2 cellular contexts compared by ENCODE assay signal in the genomic region with DNA sequence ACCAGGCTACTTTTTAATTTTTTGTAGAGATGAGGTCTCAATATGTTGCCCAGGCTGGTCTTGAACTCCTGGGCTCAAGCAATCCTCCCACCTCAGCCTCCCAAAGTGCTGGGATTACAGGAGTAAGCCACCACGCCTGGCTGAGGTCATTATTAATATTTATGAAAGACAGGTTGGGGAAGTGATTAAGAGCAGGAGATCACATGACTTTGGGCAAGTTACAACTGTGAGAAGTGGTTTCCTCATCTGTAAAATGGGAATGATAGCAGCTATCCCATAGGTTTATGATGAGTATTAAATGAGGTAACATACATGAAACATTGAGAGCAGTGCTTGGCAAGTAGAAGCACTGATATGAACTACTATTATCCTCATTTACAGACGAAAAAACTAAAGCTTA. TPM values are rescaled to one million over a fixed set of nuclear protein-coding genes. Genes with fewer than 3 reads are reported as not detected.
"Had no signal": no experiment of that assay in that cellular context is flagged by ENCODE, and none has a peak within 500 bp of the region (broad histone marks: within the 10 kb centered on the region; RNA-seq: fewer than 3 reads in every experiment).

No MANE protein-coding gene starts in this region.

RNA-seq across cellular contexts. Expression of gene SLC4A5, which starts 7.0 kb away (rescaled TPM):
- total RNA-seq: HepG2, HT1080 had no signal
